20 cellular contexts compared by ENCODE assay signal in the genomic region with DNA sequence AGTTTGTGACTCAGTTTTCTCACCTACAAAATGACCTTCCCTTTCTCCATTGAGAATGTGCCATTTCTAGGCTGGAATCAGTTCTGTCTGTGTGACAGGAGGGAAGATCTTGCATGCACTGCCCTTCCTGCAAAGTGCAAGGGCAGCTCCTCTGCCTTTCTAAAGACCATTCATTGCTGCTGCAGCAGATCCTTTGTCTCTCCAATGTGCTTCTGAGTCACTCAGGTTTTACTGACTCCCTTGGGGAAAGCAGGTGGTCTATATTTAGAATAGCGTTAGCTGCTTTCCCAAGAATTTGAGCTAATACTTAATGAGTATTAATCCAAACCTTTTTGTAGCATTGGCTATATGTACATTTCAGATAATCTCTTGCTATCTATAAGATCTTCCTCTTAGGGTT.
A peak's percentile ranks its signal among the peaks of the same experiment; 100 is the strongest.
DNase-seq lines count a peak whose midpoint lies in the region; TF ChIP-seq lines count a peak whose summit lies in the region.
"Had no signal": no experiment of that assay in that cellular context is flagged by ENCODE, and none has a peak within 500 bp of the region (broad histone marks: within the 10 kb centered on the region; RNA-seq: fewer than 3 reads in every experiment).

No MANE protein-coding gene starts in this region.

- H3K27ac ChIP-seq in neural progenitor cell (no peak overlapping the region), thyroid gland (no peak overlapping the region)

- H3K9me3 ChIP-seq in NT2/D1 (ENCODE audit: insufficient read depth, low read length) (no peaks in the 10 kb centered on the region), neural progenitor cell (ENCODE audit: low read depth) (no peaks in the 10 kb centered on the region), thyroid gland (no peaks in the 10 kb centered on the region)

- no peak overlapping the region for H3K4me2 ChIP-seq in neural progenitor cell

- H3K4me3 ChIP-seq in NT2/D1 (ENCODE audit: insufficient read length, low read depth) = no peak overlapping the region
- no peak overlapping the region for H3K4me3 ChIP-seq in neural progenitor cell
- H3K4me3 ChIP-seq in thyroid gland (replicated peaks in 1 of 3) = no peak overlapping the region

- H3K9ac ChIP-seq in NT2/D1 (ENCODE audit: insufficient read length, low read depth) (no peak overlapping the region), neural progenitor cell (no peak overlapping the region)

- no peak overlapping the region for H2AFZ ChIP-seq in neural progenitor cell (replicated peaks)

- H3K27me3 Mint-ChIP-seq in neural progenitor cell (ENCODE audit: insufficient read depth, low read depth) (peaks cover 3% of the 10 kb centered on the region), immature natural killer cell (ENCODE audit: low read depth in 3 of 3) (peaks cover 0 to 3% (median 0%) of the 10 kb centered on the region in 3 donors)

- no peaks in the 10 kb centered on the region for H3K4me1 ChIP-seq in NT2/D1 (ENCODE audit: insufficient read depth, insufficient read length)
- H3K4me1 ChIP-seq in neural progenitor cell = no peaks in the 10 kb centered on the region
- no peaks in the 10 kb centered on the region for H3K4me1 ChIP-seq in thyroid gland

- no peak overlapping the region for H3K4me3 Mint-ChIP-seq in neural progenitor cell
- no peak overlapping the region for H3K4me3 Mint-ChIP-seq in immature natural killer cell
- H3K4me3 Mint-ChIP-seq: CD4-positive, alpha-beta T cell; H9; T-helper 1 cell treated with Interleukin-12 subunit alpha and Interleukin-12 subunit beta and Interleukin-4 antibody, amounts not matched to agents 30 μg/mL and 1 μg/mL, for 36 hours had no signal

- no peaks in the 10 kb centered on the region for H3K79me2 ChIP-seq in neural progenitor cell (ENCODE audit: low read depth)

- no peaks in the 10 kb centered on the region for H3F3A ChIP-seq in neural progenitor cell (ENCODE audit: low read depth)

- no peak for TF ChIP-seq CTCF in neural progenitor cell (IDR thresholded peaks at IDR 0.05)
- no peak for TF ChIP-seq CTCF in thyroid gland (IDR thresholded peaks at IDR 0.05)

- H3K27ac Mint-ChIP-seq in neural progenitor cell (no peak overlapping the region), immature natural killer cell (no peak overlapping the region)
- H3K27ac Mint-ChIP-seq: CD4-positive, alpha-beta T cell; H9; T-helper 1 cell treated with Interleukin-12 subunit alpha and Interleukin-12 subunit beta and Interleukin-4 antibody, amounts not matched to agents 30 μg/mL and 1 μg/mL, for 36 hours had no signal

- H3K9me3 Mint-ChIP-seq in neural progenitor cell (no peaks in the 10 kb centered on the region), immature natural killer cell (peaks cover 0 to 8% (median 3%) of the 10 kb centered on the region in 6 donors)
- H3K9me3 Mint-ChIP-seq: T-helper 1 cell treated with Interleukin-12 subunit alpha and Interleukin-12 subunit beta and Interleukin-4 antibody, amounts not matched to agents 30 μg/mL and 1 μg/mL, for 36 hours had no signal

- WGBS in thyroid gland, 2 donors = 80 to 81% methylated on average over 1 of the region's 1 CpG

- H3K36me3 ChIP-seq in NT2/D1 (ENCODE audit: insufficient read depth, insufficient read length, low read length) (no peaks in the 10 kb centered on the region), neural progenitor cell (no peaks in the 10 kb centered on the region), thyroid gland (no peaks in the 10 kb centered on the region)

- no peaks in the 10 kb centered on the region for H3K27me3 ChIP-seq in NT2/D1 (ENCODE audit: insufficient read depth, insufficient read length)
- no peaks in the 10 kb centered on the region for H3K27me3 ChIP-seq in neural progenitor cell
- H3K27me3 ChIP-seq in thyroid gland = no peaks in the 10 kb centered on the region

- intact Hi-C loops in thyroid gland (cut with DNase I) = no loop called here

- H4K20me1 ChIP-seq in neural progenitor cell (ENCODE audit: low read depth) = no peaks in the 10 kb centered on the region

- H3K36me3 Mint-ChIP-seq in neural progenitor cell (no peaks in the 10 kb centered on the region), immature natural killer cell (no peaks in the 10 kb centered on the region)

- H3K4me1 Mint-ChIP-seq in neural progenitor cell (no peaks in the 10 kb centered on the region), immature natural killer cell (no peaks in the 10 kb centered on the region)

- no peak for TF ChIP-seq POLR2A in thyroid gland (IDR thresholded peaks at IDR 0.05)

- DNase-seq in NCI-H1417 (lab: John Stamatoyannopoulos, UW) (peak in 2 of 3 experiments; percentile 16 to 46), NCI-H1417 treated with DMSO at 0.1 percent for 48 hours (lab: John Stamatoyannopoulos, UW) (no peak), DMS153 treated with DMSO at 0.1 percent for 48 hours (lab: John Stamatoyannopoulos, UW; ENCODE audit: unreplicated experiment) (peak; percentile 7), NT2/D1 (ENCODE audit: low read depth, low spot score) (peak; percentile 20), neural progenitor cell (ENCODE audit: low spot score) (peak; percentile 3), thyroid gland (no peak), immature natural killer cell (no peak), mesenteric fat pad (ENCODE audit: low spot score) (no peak)
- DNase-seq: 8988T; Calu3; CD4-positive, alpha-beta T cell; H9; KG1; NCI-H146; NCI-H2171; NCI-H446 treated with DMSO at 0.1 percent for 48 hours; PC-3; RPMI8226; SIG-M5 had no signal

Comparison
In these comparisons a context has a peak if more than half of its experiments do, and no peak if none do; other contexts are left out.
1. DNase-seq: peak in NCI-H1417 (2 of 3), DMS153 treated with DMSO at 0.1 percent for 48 hours (single experiment), NT2/D1 (single experiment) and neural progenitor cell (single experiment); none in NCI-H1417 treated with DMSO at 0.1 percent for 48 hours (single experiment), thyroid gland (0 of 2), immature natural killer cell (0 of 3) and mesenteric fat pad (single experiment).